In the genomic region with DNA sequence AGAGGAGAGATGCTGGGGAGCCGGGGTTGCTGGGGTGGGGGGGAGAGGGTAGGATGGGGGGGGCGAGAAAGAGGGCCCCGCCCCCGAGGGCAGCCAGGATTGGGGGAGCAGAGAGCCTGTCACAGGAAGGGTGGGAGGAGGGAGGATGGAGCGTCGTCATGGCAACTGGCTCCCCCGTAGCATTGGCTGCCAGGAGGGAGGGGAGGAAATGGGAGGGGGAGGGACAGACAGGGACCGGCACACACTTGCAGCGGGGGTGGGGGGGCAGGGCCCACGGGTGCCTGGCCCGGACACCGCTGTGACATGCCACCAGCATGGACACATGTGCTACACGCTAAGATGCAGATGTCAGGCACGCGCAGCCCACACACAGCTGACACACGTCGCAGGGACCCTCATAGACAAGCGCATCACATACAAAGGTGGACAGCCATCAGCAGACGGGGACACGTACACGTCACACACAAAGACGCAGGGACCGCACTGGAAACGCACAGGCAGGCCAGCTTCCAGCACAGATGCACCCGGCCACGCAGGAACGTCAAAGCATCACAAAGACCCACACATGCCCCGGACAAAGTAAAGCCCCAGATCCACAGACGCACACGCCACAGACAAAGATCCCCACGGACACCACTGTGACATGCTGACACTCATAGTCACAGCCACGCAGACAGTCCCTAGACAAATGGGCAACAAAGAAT, we compare ENCODE assay signal across 8 cellular contexts. TPM values are rescaled to one million over a fixed set of nuclear protein-coding genes. Genes with fewer than 3 reads are reported as not detected.
DNase-seq lines count a peak whose midpoint lies in the region; ATAC-seq and TF ChIP-seq lines count a peak whose summit lies in the region.

A gene with protein sequence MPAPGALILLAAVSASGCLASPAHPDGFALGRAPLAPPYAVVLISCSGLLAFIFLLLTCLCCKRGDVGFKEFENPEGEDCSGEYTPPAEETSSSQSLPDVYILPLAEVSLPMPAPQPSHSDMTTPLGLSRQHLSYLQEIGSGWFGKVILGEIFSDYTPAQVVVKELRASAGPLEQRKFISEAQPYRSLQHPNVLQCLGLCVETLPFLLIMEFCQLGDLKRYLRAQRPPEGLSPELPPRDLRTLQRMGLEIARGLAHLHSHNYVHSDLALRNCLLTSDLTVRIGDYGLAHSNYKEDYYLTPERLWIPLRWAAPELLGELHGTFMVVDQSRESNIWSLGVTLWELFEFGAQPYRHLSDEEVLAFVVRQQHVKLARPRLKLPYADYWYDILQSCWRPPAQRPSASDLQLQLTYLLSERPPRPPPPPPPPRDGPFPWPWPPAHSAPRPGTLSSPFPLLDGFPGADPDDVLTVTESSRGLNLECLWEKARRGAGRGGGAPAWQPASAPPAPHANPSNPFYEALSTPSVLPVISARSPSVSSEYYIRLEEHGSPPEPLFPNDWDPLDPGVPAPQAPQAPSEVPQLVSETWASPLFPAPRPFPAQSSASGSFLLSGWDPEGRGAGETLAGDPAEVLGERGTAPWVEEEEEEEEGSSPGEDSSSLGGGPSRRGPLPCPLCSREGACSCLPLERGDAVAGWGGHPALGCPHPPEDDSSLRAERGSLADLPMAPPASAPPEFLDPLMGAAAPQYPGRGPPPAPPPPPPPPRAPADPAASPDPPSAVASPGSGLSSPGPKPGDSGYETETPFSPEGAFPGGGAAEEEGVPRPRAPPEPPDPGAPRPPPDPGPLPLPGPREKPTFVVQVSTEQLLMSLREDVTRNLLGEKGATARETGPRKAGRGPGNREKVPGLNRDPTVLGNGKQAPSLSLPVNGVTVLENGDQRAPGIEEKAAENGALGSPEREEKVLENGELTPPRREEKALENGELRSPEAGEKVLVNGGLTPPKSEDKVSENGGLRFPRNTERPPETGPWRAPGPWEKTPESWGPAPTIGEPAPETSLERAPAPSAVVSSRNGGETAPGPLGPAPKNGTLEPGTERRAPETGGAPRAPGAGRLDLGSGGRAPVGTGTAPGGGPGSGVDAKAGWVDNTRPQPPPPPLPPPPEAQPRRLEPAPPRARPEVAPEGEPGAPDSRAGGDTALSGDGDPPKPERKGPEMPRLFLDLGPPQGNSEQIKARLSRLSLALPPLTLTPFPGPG (N-terminal part only) (minus strand): TSS at position 36 of the 704 bp plus-strand sequence. CDS start 259 bp downstream, outside the sequence.

- H3K9me3 ChIP-seq in Panc1 (ENCODE audit: control insufficient read depth, insufficient read depth, low read depth, low read length), result no peaks in the 10 kb centered on the region
- no peaks in the 10 kb centered on the region for H3K9me3 ChIP-seq in iPS DF 6.9 (ENCODE audit: control insufficient read depth, insufficient read depth, low read length)

- ATAC-seq in Panc1 (no peak), HG03520 (IDR thresholded peaks at IDR 0.05; ENCODE audit: unreplicated experiment) (no peak)

- H3K4me3 ChIP-seq in Panc1 (ENCODE audit: low read depth in 2 of 2, low read length in 2 of 2) (peak within 1 kb of the TSS; percentile 33 to 39), iPS DF 6.9 (ENCODE audit: low read length) (peak within 1 kb of the TSS; percentile 49; the same call in 1 of the 2 replicates)

- no peak for TF ChIP-seq CTCF in Panc1 (IDR thresholded peaks at IDR 0.05)

- POLR2A ChIA-PET in Panc1 (lab: Charles Lee), result no interaction called here

- in situ Hi-C loops in Panc1 (cut with HindIII; ENCODE audit: low pct_unique_long_range_greater_than_20kb, low sequenced_read_pairs), result no loop called here

- H3K36me3 ChIP-seq in Panc1 (ENCODE audit: control insufficient read depth, insufficient read depth, low read length) (no peaks in the 10 kb centered on the region), iPS DF 6.9 (ENCODE audit: control insufficient read depth, insufficient read depth, low read length) (no peaks in the 10 kb centered on the region)

- H3K27me3 ChIP-seq in Panc1 (ENCODE audit: control insufficient read depth, insufficient read depth, low read length) (no peaks in the 10 kb centered on the region), iPS DF 6.9 (ENCODE audit: control insufficient read depth, insufficient read depth, low read length) (no peaks in the 10 kb centered on the region)

- CTCF ChIA-PET in Panc1 (lab: Charles Lee), result no interaction called here

- peak; percentile 73 for DNase-seq in NCI-H146 (lab: John Stamatoyannopoulos, UW)
- DNase-seq in NCI-H146 treated with DMSO at 0.1 percent for 48 hours (lab: John Stamatoyannopoulos, UW; ENCODE audit: unreplicated experiment), result no peak
- no peak for DNase-seq in Panc1 (ENCODE audit: low read depth, low spot score)
- peak; percentile 39 for DNase-seq in activated gamma-delta T cell (lab: John Stamatoyannopoulos, UW)
- DNase-seq in iPS DF 6.9 (ENCODE audit: low read depth, low spot score), result no peak
- DNase-seq in stimulated activated CD4-positive, alpha-beta T cell treated with anti-CD3 and anti-CD28 coated beads, Interleukin-4, amount 100 ng/mL, for 1 hour, result peak; percentile 73
- no peak for DNase-seq in erythroblast (lab: John Stamatoyannopoulos, UW)

- no peak for TF ChIP-seq POLR2A in erythroblast (IDR thresholded peaks at IDR 0.05; ENCODE audit: low read length)

- no TSS peak for BruUV-seq in Panc1 (replicated peaks; lab: Mats Ljungman, UMichigan)

- H3K27ac ChIP-seq in Panc1 (ENCODE audit: low read length), result 0 out of 2 replicates have a peak within 1 kb of the TSS, but pooled peaks have one; percentile 29
- H3K27ac ChIP-seq in iPS DF 6.9 (ENCODE audit: low read length), result no peak within 1 kb of the TSS

- intact Hi-C loops in Panc1 (cut with micrococcal nuclease; ENCODE audit: unreplicated experiment), result no loop called here

- peaks cover 4% of the 10 kb centered on the region; the same call in 1 of the 2 replicates for H3K4me1 ChIP-seq in Panc1 (ENCODE audit: control insufficient read depth, insufficient read depth, low read length)
- H3K4me1 ChIP-seq in iPS DF 6.9 (ENCODE audit: control insufficient read depth, insufficient read depth, low read length), result peaks cover 6% of the 10 kb centered on the region; the same call in 1 of the 2 replicates

- WGBS in iPS DF 6.9 (ENCODE audit: insufficient coverage, insufficient read length), result no CpG with 5 or more reads among the region's 32 CpGs

RNA-seq across cellular contexts. Expression of the gene that starts here (rescaled TPM):
- 10.6 TPM for total RNA-seq in Panc1 (2021; ENCODE audit: unreplicated experiment)
- polyA plus RNA-seq in Panc1 (2012; ENCODE audit: insufficient read length), result 16.9 TPM

Comparison
In these comparisons a context has a peak if more than half of its experiments do, and no peak if none do; other contexts are left out.
1. DNase-seq: peak in NCI-H146 (single experiment), activated gamma-delta T cell (single experiment) and stimulated activated CD4-positive, alpha-beta T cell treated with anti-CD3 and anti-CD28 coated beads, Interleukin-4, amount 100 ng/mL, for 1 hour (single experiment); none in NCI-H146 treated with DMSO at 0.1 percent for 48 hours (single experiment), Panc1 (single experiment), iPS DF 6.9 (single experiment) and erythroblast (0 of 2).